Comparison of ENCODE assay signal across 1 cellular context in genomic region chr1:16498573-16499359, GRCh38.
A peak's percentile ranks its signal among the peaks of the same experiment; 100 is the strongest.
TF ChIP-seq lines count a peak whose summit lies in the region.

No MANE protein-coding gene starts in this region.

TF ChIP-seq in K562, 482 proteins besides CTCF, POLR2A, EP300 and RAD21 (continued from another document and continues in another):
- TF ChIP-seq, protein P1, sequence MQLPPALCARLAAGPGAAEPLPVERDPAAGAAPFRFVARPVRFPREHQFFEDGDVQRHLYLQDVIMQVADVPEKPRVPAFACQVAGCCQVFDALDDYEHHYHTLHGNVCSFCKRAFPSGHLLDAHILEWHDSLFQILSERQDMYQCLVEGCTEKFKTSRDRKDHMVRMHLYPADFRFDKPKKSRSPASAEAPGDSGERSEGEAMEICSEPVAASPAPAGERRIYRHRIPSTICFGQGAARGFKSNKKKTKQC (CRISPR knock-in tag; IDR thresholded peaks at IDR 0.05) = peak; percentile 67
- TF ChIP-seq SETDB1 (IDR thresholded peaks at IDR 0.05; ENCODE audit: low read length) (no peak), RBBP5 (IDR thresholded peaks at IDR 0.05; ENCODE audit: borderline replicate concordance, insufficient read depth, low read length, poor library complexity, severe bottlenecking) (peak; percentile 76), RBM25 (IDR thresholded peaks at IDR 0.05; ENCODE audit: low read depth, low read length, severe bottlenecking) (peak; percentile 84), NCOR1 (IDR thresholded peaks at IDR 0.05) (no peak), ZNF780A (CRISPR knock-in tag; IDR thresholded peaks at IDR 0.05) (no peak), RBM15 (IDR thresholded peaks at IDR 0.05; ENCODE audit: insufficient read depth, low read length) (no peak), MED1 (CRISPR knock-in tag; IDR thresholded peaks at IDR 0.05; ENCODE audit: borderline replicate concordance) (peak; percentile 87; the same call in 1 of the 2 replicates), NBN (IDR thresholded peaks at IDR 0.05; ENCODE audit: low read depth) (no peak), MCM2 (IDR thresholded peaks at IDR 0.05; ENCODE audit: low read depth) (no peak), HMGN3 (IDR thresholded peaks at IDR 0.05; ENCODE audit: borderline replicate concordance, extremely low read depth, insufficient read length, low read depth, low read length) (peak; percentile 73), GABPB1 (CRISPR knock-in tag; IDR thresholded peaks at IDR 0.05) (no peak; the same call in 1 of the 2 replicates), SIN3B (IDR thresholded peaks at IDR 0.05; ENCODE audit: low read depth) (peak; percentile 60), CXXC5 (CRISPR knock-in tag; IDR thresholded peaks at IDR 0.05) (peak; percentile 88), KDM1A (IDR thresholded peaks at IDR 0.05) (peak in 1 of 2 experiments; percentile 65; a peak in 1 of 4 replicates), THRAP3 (IDR thresholded peaks at IDR 0.05; ENCODE audit: borderline replicate concordance) (no peak), MEIS2 (IDR thresholded peaks at IDR 0.05; ENCODE audit: partially characterized antibody) (peak; percentile 54), L3MBTL2 (IDR thresholded peaks at IDR 0.05) (peak; percentile 77), KDM2B (CRISPR knock-in tag; IDR thresholded peaks at IDR 0.05) (peak; percentile 40; the same call in 1 of the 2 replicates), ZNF263 (CRISPR knock-in tag; IDR thresholded peaks at IDR 0.05; ENCODE audit: borderline replicate concordance) (no peak), ZNF124 (CRISPR knock-in tag; IDR thresholded peaks at IDR 0.05) (no peak), YY1 (IDR thresholded peaks at IDR 0.05; ENCODE audit: borderline replicate concordance in 1 of 3, control insufficient read depth in 1 of 3, extremely low read depth in 1 of 3, insufficient read depth in 3 of 3, insufficient read length in 1 of 3, insufficient replicate concordance in 2 of 3, low read depth in 1 of 3, low read length in 2 of 3) (peak in 1 of 3 experiments; percentile 17), CBX1 (IDR thresholded peaks at IDR 0.05; ENCODE audit: low read depth) (peak; percentile 32), NR1H2 (CRISPR knock-in tag; IDR thresholded peaks at IDR 0.05) (0 out of 2 replicates have a peak, but pooled peaks have one; percentile 58), TEAD1 (CRISPR knock-in tag; IDR thresholded peaks at IDR 0.05) (peak in 1 of 2 experiments; percentile 32; a peak in 1 of 4 replicates), TGIF2 (CRISPR knock-in tag; IDR thresholded peaks at IDR 0.05) (0 out of 2 replicates have a peak, but pooled peaks have one; percentile 43), PURB (CRISPR knock-in tag; IDR thresholded peaks at IDR 0.05; ENCODE audit: low read depth) (no peak), SPI1 (IDR thresholded peaks at IDR 0.05; ENCODE audit: borderline replicate concordance, low read depth, low read length) (no peak), FOXA3 (CRISPR knock-in tag; conservative IDR thresholded peaks at IDR 0.05 in 1 of 2, IDR thresholded peaks at IDR 0.05 in 1 of 2) (0 out of 4 replicates have a peak, but pooled peaks of 1 of the 2 experiments have one; percentile 5), CBX8 (IDR thresholded peaks at IDR 0.05; ENCODE audit: borderline replicate concordance, extremely low read depth, low read depth, low read length, poor library complexity, severe bottlenecking) (no peak), DIDO1 (tag; IDR thresholded peaks at IDR 0.05; ENCODE audit: low read depth) (no peak), ZNF121 (CRISPR knock-in tag; conservative IDR thresholded peaks at IDR 0.05) (no peak), GABPA (tag; conservative IDR thresholded peaks at IDR 0.05; ENCODE audit: low read depth) (peak; percentile 72), BDP1 (IDR thresholded peaks at IDR 0.05; ENCODE audit: insufficient read depth, insufficient read length) (no peak), ZBTB8A (IDR thresholded peaks at IDR 0.05; ENCODE audit: partially characterized antibody) (no peak), ESRRA (IDR thresholded peaks at IDR 0.05; ENCODE audit: borderline replicate concordance, low read depth) (peak; percentile 20; the same call in 1 of the 2 replicates), NR4A1 (CRISPR knock-in tag; IDR thresholded peaks at IDR 0.05) (peak; percentile 66; the same call in 1 of the 2 replicates), NR4A1 (tag; IDR thresholded peaks at IDR 0.05) (0 out of 2 replicates have a peak, but pooled peaks have one; percentile 30), TARDBP (IDR thresholded peaks at IDR 0.05) (0 out of 2 replicates have a peak, but pooled peaks have one; percentile 24), HMG20B (CRISPR knock-in tag; IDR thresholded peaks at IDR 0.05) (no peak), RBFOX2 (IDR thresholded peaks at IDR 0.05; ENCODE audit: low read depth, low read length) (peak; percentile 77), RHOXF2B (CRISPR knock-in tag; conservative IDR thresholded peaks at IDR 0.05) (no peak), ZFP1 (CRISPR knock-in tag; IDR thresholded peaks at IDR 0.05) (no peak), ZNF184 (CRISPR knock-in tag; IDR thresholded peaks at IDR 0.05) (no peak), ETV5 (CRISPR knock-in tag; IDR thresholded peaks at IDR 0.05; ENCODE audit: low read depth) (peak; percentile 49; the same call in 1 of the 2 replicates), ZNF12 (CRISPR knock-in tag; IDR thresholded peaks at IDR 0.05) (no peak), GTF2B (IDR thresholded peaks at IDR 0.05; ENCODE audit: extremely low read depth, insufficient read length) (no peak), HSF4 (CRISPR knock-in tag; IDR thresholded peaks at IDR 0.05; ENCODE audit: borderline replicate concordance) (no peak), DACH1 (IDR thresholded peaks at IDR 0.05; ENCODE audit: partially characterized antibody) (no peak), MYC (IDR thresholded peaks at IDR 0.05; ENCODE audit: low read depth, low read length) (no peak), MYC (CRISPR knock-in tag; IDR thresholded peaks at IDR 0.05; ENCODE audit: borderline replicate concordance, low read depth) (no peak)
- TF ChIP-seq, protein P2, sequence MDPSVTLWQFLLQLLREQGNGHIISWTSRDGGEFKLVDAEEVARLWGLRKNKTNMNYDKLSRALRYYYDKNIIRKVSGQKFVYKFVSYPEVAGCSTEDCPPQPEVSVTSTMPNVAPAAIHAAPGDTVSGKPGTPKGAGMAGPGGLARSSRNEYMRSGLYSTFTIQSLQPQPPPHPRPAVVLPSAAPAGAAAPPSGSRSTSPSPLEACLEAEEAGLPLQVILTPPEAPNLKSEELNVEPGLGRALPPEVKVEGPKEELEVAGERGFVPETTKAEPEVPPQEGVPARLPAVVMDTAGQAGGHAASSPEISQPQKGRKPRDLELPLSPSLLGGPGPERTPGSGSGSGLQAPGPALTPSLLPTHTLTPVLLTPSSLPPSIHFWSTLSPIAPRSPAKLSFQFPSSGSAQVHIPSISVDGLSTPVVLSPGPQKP (CRISPR knock-in tag; IDR thresholded peaks at IDR 0.05) = no peak
- TF ChIP-seq, protein P3, sequence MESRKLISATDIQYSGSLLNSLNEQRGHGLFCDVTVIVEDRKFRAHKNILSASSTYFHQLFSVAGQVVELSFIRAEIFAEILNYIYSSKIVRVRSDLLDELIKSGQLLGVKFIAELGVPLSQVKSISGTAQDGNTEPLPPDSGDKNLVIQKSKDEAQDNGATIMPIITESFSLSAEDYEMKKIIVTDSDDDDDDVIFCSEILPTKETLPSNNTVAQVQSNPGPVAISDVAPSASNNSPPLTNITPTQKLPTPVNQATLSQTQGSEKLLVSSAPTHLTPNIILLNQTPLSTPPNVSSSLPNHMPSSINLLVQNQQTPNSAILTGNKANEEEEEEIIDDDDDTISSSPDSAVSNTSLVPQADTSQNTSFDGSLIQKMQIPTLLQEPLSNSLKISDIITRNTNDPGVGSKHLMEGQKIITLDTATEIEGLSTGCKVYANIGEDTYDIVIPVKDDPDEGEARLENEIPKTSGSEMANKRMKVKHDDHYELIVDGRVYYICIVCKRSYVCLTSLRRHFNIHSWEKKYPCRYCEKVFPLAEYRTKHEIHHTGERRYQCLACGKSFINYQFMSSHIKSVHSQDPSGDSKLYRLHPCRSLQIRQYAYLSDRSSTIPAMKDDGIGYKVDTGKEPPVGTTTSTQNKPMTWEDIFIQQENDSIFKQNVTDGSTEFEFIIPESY (CRISPR knock-in tag; IDR thresholded peaks at IDR 0.05) = peak; percentile 31; the same call in 1 of the 2 replicates
- TF ChIP-seq, protein P4, sequence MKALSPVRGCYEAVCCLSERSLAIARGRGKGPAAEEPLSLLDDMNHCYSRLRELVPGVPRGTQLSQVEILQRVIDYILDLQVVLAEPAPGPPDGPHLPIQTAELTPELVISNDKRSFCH (CRISPR knock-in tag; IDR thresholded peaks at IDR 0.05) = no peak
- TF ChIP-seq, protein P4 (tag; IDR thresholded peaks at IDR 0.05) = 0 out of 2 replicates have a peak, but pooled peaks have one; percentile 20
- TF ChIP-seq, protein P5, sequence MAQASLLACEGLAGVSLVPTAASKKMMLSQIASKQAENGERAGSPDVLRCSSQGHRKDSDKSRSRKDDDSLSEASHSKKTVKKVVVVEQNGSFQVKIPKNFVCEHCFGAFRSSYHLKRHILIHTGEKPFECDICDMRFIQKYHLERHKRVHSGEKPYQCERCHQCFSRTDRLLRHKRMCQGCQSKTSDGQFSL (CRISPR knock-in tag; IDR thresholded peaks at IDR 0.05) = peak; percentile 46; the same call in 1 of the 2 replicates
- TF ChIP-seq, protein P5 (tag; IDR thresholded peaks at IDR 0.05) = no peak
- TF ChIP-seq, protein P6, sequence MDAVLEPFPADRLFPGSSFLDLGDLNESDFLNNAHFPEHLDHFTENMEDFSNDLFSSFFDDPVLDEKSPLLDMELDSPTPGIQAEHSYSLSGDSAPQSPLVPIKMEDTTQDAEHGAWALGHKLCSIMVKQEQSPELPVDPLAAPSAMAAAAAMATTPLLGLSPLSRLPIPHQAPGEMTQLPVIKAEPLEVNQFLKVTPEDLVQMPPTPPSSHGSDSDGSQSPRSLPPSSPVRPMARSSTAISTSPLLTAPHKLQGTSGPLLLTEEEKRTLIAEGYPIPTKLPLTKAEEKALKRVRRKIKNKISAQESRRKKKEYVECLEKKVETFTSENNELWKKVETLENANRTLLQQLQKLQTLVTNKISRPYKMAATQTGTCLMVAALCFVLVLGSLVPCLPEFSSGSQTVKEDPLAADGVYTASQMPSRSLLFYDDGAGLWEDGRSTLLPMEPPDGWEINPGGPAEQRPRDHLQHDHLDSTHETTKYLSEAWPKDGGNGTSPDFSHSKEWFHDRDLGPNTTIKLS (IDR thresholded peaks at IDR 0.05; ENCODE audit: borderline replicate concordance, low read depth) = 0 out of 2 replicates have a peak, but pooled peaks have one; percentile 35
- TF ChIP-seq, protein P7, sequence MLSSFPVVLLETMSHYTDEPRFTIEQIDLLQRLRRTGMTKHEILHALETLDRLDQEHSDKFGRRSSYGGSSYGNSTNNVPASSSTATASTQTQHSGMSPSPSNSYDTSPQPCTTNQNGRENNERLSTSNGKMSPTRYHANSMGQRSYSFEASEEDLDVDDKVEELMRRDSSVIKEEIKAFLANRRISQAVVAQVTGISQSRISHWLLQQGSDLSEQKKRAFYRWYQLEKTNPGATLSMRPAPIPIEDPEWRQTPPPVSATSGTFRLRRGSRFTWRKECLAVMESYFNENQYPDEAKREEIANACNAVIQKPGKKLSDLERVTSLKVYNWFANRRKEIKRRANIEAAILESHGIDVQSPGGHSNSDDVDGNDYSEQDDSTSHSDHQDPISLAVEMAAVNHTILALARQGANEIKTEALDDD (IDR thresholded peaks at IDR 0.05) = no peak
- TF ChIP-seq, protein P8, sequence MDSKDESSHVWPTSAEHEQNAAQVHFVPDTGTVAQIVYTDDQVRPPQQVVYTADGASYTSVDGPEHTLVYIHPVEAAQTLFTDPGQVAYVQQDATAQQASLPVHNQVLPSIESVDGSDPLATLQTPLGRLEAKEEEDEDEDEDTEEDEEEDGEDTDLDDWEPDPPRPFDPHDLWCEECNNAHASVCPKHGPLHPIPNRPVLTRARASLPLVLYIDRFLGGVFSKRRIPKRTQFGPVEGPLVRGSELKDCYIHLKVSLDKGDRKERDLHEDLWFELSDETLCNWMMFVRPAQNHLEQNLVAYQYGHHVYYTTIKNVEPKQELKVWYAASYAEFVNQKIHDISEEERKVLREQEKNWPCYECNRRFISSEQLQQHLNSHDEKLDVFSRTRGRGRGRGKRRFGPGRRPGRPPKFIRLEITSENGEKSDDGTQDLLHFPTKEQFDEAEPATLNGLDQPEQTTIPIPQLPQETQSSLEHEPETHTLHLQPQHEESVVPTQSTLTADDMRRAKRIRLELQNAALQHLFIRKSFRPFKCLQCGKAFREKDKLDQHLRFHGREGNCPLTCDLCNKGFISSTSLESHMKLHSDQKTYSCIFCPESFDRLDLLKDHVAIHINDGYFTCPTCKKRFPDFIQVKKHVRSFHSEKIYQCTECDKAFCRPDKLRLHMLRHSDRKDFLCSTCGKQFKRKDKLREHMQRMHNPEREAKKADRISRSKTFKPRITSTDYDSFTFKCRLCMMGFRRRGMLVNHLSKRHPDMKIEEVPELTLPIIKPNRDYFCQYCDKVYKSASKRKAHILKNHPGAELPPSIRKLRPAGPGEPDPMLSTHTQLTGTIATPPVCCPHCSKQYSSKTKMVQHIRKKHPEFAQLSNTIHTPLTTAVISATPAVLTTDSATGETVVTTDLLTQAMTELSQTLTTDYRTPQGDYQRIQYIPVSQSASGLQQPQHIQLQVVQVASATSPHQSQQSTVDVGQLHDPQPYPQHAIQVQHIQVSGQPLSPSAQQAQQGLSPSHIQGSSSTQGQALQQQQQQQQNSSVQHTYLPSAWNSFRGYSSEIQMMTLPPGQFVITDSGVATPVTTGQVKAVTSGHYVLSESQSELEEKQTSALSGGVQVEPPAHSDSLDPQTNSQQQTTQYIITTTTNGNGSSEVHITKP (IDR thresholded peaks at IDR 0.05; ENCODE audit: partially characterized antibody) = no peak
- TF ChIP-seq, protein P9, sequence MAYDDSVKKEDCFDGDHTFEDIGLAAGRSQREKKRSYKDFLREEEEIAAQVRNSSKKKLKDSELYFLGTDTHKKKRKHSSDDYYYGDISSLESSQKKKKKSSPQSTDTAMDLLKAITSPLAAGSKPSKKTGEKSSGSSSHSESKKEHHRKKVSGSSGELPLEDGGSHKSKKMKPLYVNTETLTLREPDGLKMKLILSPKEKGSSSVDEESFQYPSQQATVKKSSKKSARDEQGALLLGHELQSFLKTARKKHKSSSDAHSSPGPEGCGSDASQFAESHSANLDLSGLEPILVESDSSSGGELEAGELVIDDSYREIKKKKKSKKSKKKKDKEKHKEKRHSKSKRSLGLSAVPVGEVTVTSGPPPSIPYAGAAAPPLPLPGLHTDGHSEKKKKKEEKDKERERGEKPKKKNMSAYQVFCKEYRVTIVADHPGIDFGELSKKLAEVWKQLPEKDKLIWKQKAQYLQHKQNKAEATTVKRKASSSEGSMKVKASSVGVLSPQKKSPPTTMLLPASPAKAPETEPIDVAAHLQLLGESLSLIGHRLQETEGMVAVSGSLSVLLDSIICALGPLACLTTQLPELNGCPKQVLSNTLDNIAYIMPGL (CRISPR knock-in tag; IDR thresholded peaks at IDR 0.05) = peak; percentile 65; the same call in 1 of the 2 replicates
